1 cellular context compared by ENCODE assay signal in genomic region chrX:41350976-41351569, GRCh38.
TF ChIP-seq lines count a peak whose summit lies in the region.

No MANE protein-coding gene starts in this region.

TF ChIP-seq in HEK293T, 16 proteins besides CTCF, POLR2A, EP300 and RAD21 (continued from another document):
- TF ChIP-seq, protein P1, sequence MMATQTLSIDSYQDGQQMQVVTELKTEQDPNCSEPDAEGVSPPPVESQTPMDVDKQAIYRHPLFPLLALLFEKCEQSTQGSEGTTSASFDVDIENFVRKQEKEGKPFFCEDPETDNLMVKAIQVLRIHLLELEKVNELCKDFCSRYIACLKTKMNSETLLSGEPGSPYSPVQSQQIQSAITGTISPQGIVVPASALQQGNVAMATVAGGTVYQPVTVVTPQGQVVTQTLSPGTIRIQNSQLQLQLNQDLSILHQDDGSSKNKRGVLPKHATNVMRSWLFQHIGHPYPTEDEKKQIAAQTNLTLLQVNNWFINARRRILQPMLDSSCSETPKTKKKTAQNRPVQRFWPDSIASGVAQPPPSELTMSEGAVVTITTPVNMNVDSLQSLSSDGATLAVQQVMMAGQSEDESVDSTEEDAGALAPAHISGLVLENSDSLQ (IDR thresholded peaks at IDR 0.05): no peak
- TF ChIP-seq SP1 (IDR thresholded peaks at IDR 0.05) (no peak), BHLHE40 (IDR thresholded peaks at IDR 0.05; ENCODE audit: borderline replicate concordance) (no peak)
